In the genomic region with DNA sequence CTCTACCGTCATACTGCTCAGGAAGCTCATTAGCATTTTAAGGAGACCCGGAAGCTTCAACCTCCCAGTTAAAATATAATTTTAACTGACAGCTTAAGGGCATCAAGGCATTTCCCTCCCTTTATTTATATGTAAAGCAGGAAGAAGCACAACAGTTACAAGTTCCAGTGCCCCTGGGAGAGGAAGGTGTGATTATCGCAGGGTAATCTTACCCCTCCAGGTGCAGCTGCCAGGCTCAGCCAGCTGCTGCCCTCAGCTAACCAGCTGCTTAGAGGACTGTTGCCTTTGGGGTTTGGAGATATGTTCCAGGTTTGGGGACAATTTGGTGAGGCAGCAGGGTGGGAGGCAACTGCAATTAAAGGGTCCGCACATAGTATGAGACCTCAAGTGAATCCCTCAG, we compare ENCODE assay signal across 27 cellular contexts. TPM values are rescaled to one million over a fixed set of nuclear protein-coding genes. Genes with fewer than 3 reads are reported as not detected.
A peak's percentile ranks its signal among the peaks of the same experiment; 100 is the strongest.
DNase-seq lines count a peak whose midpoint lies in the region; ATAC-seq, FAIRE-seq and TF ChIP-seq lines count a peak whose summit lies in the region.
"Had no signal": no experiment of that assay in that cellular context is flagged by ENCODE, and none has a peak within 500 bp of the region (broad histone marks: within the 10 kb centered on the region; RNA-seq: fewer than 3 reads in every experiment).

No MANE protein-coding gene starts in this region.

- H3K27me3 Mint-ChIP-seq in activated CD8-positive, alpha-beta T cell treated with anti-CD3 and anti-CD28 coated beads for 36 hours = peaks cover 3% of the 10 kb centered on the region
- H3K27me3 Mint-ChIP-seq: B cell had no signal

- no peaks in the 10 kb centered on the region for H3K23me2 ChIP-seq in H1 (ENCODE audit: low read depth, low read length)

- DNase-seq in NCI-H524 (lab: John Stamatoyannopoulos, UW) (peak; percentile 48 to 73), NCI-H524 treated with DMSO at 0.1 percent for 48 hours (lab: John Stamatoyannopoulos, UW) (no peak), NCI-H2107 (lab: John Stamatoyannopoulos, UW) (peak; percentile 44), H1 (ENCODE audit: low read depth in 1 of 2, low spot score in 2 of 2) (no peak), NCI-H446 treated with DMSO at 0.1 percent for 48 hours (lab: John Stamatoyannopoulos, UW) (no peak)
- DNase-seq in activated CD8-positive, alpha-beta T cell treated with anti-CD3 and anti-CD28 coated beads for 36 hours = no peak
- DNase-seq: activated CD4-positive, CD25-positive, alpha-beta regulatory T cell; activated naive CD4-positive, alpha-beta T cell treated with anti-CD3 and anti-CD28 coated beads for 36 hours; adrenal gland; CD8-positive, alpha-beta memory T cell; cerebellar nuclear complex; DMS79 treated with DMSO at 0.1 percent for 48 hours; midbrain; naive thymus-derived CD4-positive, alpha-beta T cell; retina; RPMI8226; stomach; T-helper 1 cell; tibial artery had no signal

- H3K14ac ChIP-seq in H1 (ENCODE audit: insufficient read length) = no peak overlapping the region

- H3K18ac ChIP-seq in H1 (ENCODE audit: extremely low read depth, low read length) = no peak overlapping the region

- H4K91ac ChIP-seq in H1 (replicated peaks; ENCODE audit: insufficient read length, low read length) = no peak overlapping the region

- no peak overlapping the region for H2BK15ac ChIP-seq in H1 (ENCODE audit: low read length)

- H3K4me2 ChIP-seq in H1 (ENCODE audit: insufficient read depth in 1 of 2, low read depth in 2 of 2, low read length in 2 of 2) = no peak overlapping the region

- TF ChIP-seq RAD21 in H1 (IDR thresholded peaks at IDR 0.05 in 1 of 2, conservative IDR thresholded peaks at IDR 0.05 in 1 of 2; ENCODE audit: low read depth in 2 of 2, low read length in 2 of 2) = no peak

- H3K9ac ChIP-seq in H1 (replicated peaks in 1 of 4; ENCODE audit: extremely low read depth in 1 of 4, low read depth in 3 of 4, low read length in 3 of 4) = no peak overlapping the region

- no peaks in the 10 kb centered on the region for H3K79me2 ChIP-seq in H1 (ENCODE audit: control insufficient read depth in 1 of 2, insufficient read depth in 2 of 2, low read length in 2 of 2)

- ATAC-seq in activated CD8-positive, alpha-beta T cell treated with anti-CD3 and anti-CD28 coated beads for 36 hours = no peak
- ATAC-seq in GM19328 (IDR thresholded peaks at IDR 0.05; ENCODE audit: unreplicated experiment) = no peak
- ATAC-seq: K562; naive thymus-derived CD4-positive, alpha-beta T cell had no signal

- no peaks in the 10 kb centered on the region for H3K9me3 Mint-ChIP-seq in activated CD8-positive, alpha-beta T cell treated with anti-CD3 and anti-CD28 coated beads for 36 hours
- H3K9me3 Mint-ChIP-seq: activated naive CD4-positive, alpha-beta T cell treated with anti-CD3 and anti-CD28 coated beads for 36 hours; activated T-helper 1 cell treated with anti-CD3 and anti-CD28 coated beads, Interleukin-12 subunit alpha, Interleukin-12 subunit beta, Interleukin-2, Interleukin-4 antibody, amounts not matched to agents 30 ng/mL and 10 ng/mL and 1 ng/mL, durations not matched to agents 14 hours and 24 hours and 36 hours; brain; CD8-positive, alpha-beta memory T cell; naive thymus-derived CD4-positive, alpha-beta T cell had no signal

- CTCF ChIA-PET in H1 (lab: Charles Lee; ENCODE audit: partially characterized antibody) = interaction anchor here (0.6 to 2.2 kb wide), 2 partner anchors 47 to 1110 kb away, joined by 4 to 7 read pairs; no protein-coding TSS in a partner anchor
- CTCF ChIA-PET in activated CD8-positive, alpha-beta T cell treated with anti-CD3 and anti-CD28 coated beads for 36 hours (lab: Charles Lee) = interaction anchor here (1.1 kb wide), 1 partner anchor 30 kb away, joined by 4 read pairs; no protein-coding TSS in a partner anchor

- no peak overlapping the region for H2BK12ac ChIP-seq in H1 (ENCODE audit: low read depth, low read length)

- no peak overlapping the region for H2AFZ ChIP-seq in H1 (ENCODE audit: low read length)

- H2AK5ac ChIP-seq in H1 (ENCODE audit: low read depth, low read length) = no peak overlapping the region

- no peak overlapping the region for H3K4me3 ChIP-seq in H1 (ENCODE audit: extremely low read depth in 1 of 4, insufficient read depth in 2 of 4, low read depth in 3 of 4, low read length in 4 of 4)
- H3K4me3 ChIP-seq: adrenal gland, K562, skin epidermis, stomach, tibial artery had no signal

- no peak overlapping the region for H3K27ac Mint-ChIP-seq in activated CD8-positive, alpha-beta T cell treated with anti-CD3 and anti-CD28 coated beads for 36 hours
- H3K27ac Mint-ChIP-seq: activated naive CD4-positive, alpha-beta T cell treated with anti-CD3 and anti-CD28 coated beads for 36 hours; activated T-helper 1 cell treated with anti-CD3 and anti-CD28 coated beads, Interleukin-12 subunit alpha, Interleukin-12 subunit beta, Interleukin-2, Interleukin-4 antibody, amounts not matched to agents 30 ng/mL and 10 ng/mL and 1 ng/mL, durations not matched to agents 14 hours and 24 hours and 36 hours; B cell; brain; CD8-positive, alpha-beta memory T cell; naive thymus-derived CD4-positive, alpha-beta T cell had no signal

- peaks cover 0 to 5% (median 3%) of the 10 kb centered on the region in 4 experiments; a peak in 2 of 7 replicates for H3K4me1 ChIP-seq in H1 (replicated peaks in 1 of 4; ENCODE audit: control insufficient read depth in 3 of 4, insufficient read depth in 4 of 4, low read length in 3 of 4)
- H3K4me1 ChIP-seq: adrenal gland, stomach had no signal

- no peaks in the 10 kb centered on the region for H4K20me1 ChIP-seq in H1 (replicated peaks in 1 of 2; ENCODE audit: control insufficient read depth in 1 of 2, insufficient read depth in 2 of 2, low read length in 2 of 2)

- H2BK5ac ChIP-seq in H1 (ENCODE audit: low read depth, low read length) = 0 out of 2 replicates have a peak overlapping the region, but pooled peaks have one; percentile 9

- no peak overlapping the region for H3K4me3 Mint-ChIP-seq in activated CD8-positive, alpha-beta T cell treated with anti-CD3 and anti-CD28 coated beads for 36 hours
- H3K4me3 Mint-ChIP-seq: activated naive CD4-positive, alpha-beta T cell treated with anti-CD3 and anti-CD28 coated beads for 36 hours; activated T-helper 1 cell treated with anti-CD3 and anti-CD28 coated beads, Interleukin-12 subunit alpha, Interleukin-12 subunit beta, Interleukin-2, Interleukin-4 antibody, amounts not matched to agents 30 ng/mL and 10 ng/mL and 1 ng/mL, durations not matched to agents 14 hours and 24 hours and 36 hours; B cell; brain; CD8-positive, alpha-beta memory T cell; naive thymus-derived CD4-positive, alpha-beta T cell had no signal

- no peaks in the 10 kb centered on the region for H3K9me3 ChIP-seq in H1 (ENCODE audit: insufficient read depth in 2 of 2, low read depth in 1 of 2, low read length in 1 of 2)
- H3K9me3 ChIP-seq: adrenal gland, stomach, tibial artery had no signal

- no peak for TF ChIP-seq EP300 in H1 (IDR thresholded peaks at IDR 0.05; ENCODE audit: borderline replicate concordance in 1 of 2, low read depth in 2 of 2, low read length in 2 of 2)

- H3K27me3 ChIP-seq in H1 (replicated peaks in 1 of 4; ENCODE audit: control insufficient read depth in 3 of 4, extremely low read depth in 1 of 4, insufficient read depth in 3 of 4, low read length in 3 of 4) = no peaks in the 10 kb centered on the region
- H3K27me3 ChIP-seq: adrenal gland, stomach, tibial artery had no signal

- H4K5ac ChIP-seq in H1 (ENCODE audit: insufficient read length, low read depth, low read length) = no peak overlapping the region

- H3K27ac ChIP-seq in H1 (ENCODE audit: low read depth, low read length) = no peak overlapping the region
- H3K27ac ChIP-seq: adrenal gland, stomach, tibial artery had no signal

- intact Hi-C loops in activated CD8-positive, alpha-beta T cell treated with anti-CD3 and anti-CD28 coated beads for 36 hours (cut with micrococcal nuclease) = no loop called here

- POLR2A ChIA-PET in H1 (lab: Charles Lee; ENCODE audit: partially characterized antibody) = no interaction called here
- POLR2A ChIA-PET in activated CD8-positive, alpha-beta T cell treated with anti-CD3 and anti-CD28 coated beads for 36 hours (lab: Charles Lee) = no interaction called here

- H3K4me1 Mint-ChIP-seq in activated CD8-positive, alpha-beta T cell treated with anti-CD3 and anti-CD28 coated beads for 36 hours (ENCODE audit: low read depth) = peaks cover 5% of the 10 kb centered on the region
- H3K4me1 Mint-ChIP-seq: CD8-positive, alpha-beta memory T cell; naive thymus-derived CD4-positive, alpha-beta T cell had no signal

- WGBS in H1 (ENCODE audit: extremely low coverage in 1 of 2, insufficient coverage in 1 of 2, insufficient read length in 1 of 2, insufficient replicate concordance in 2 of 2, low coverage in 1 of 2, low lambda C conversion rate in 2 of 2, missing lambda C conversion rate in 1 of 2), 2 experiments = 81% methylated on average over 4 of the region's 4 CpGs; no CpG with 5 or more reads in 1 of the 2 experiments

- H3K79me1 ChIP-seq in H1 (ENCODE audit: low read depth, low read length) = no peaks in the 10 kb centered on the region

- no peaks in the 10 kb centered on the region for H3K36me3 ChIP-seq in H1 (ENCODE audit: control insufficient read depth in 2 of 4, insufficient read depth in 4 of 4, low read length in 3 of 4)
- H3K36me3 ChIP-seq: adrenal gland, stomach, tibial artery had no signal

- no peak for FAIRE-seq in H1 (lab: Jason Lieb, UNC)
- FAIRE-seq: HTR-8/SVneo, islet of Langerhans, K562 had no signal

- H3K4ac ChIP-seq in H1 (replicated peaks; ENCODE audit: insufficient read length, low read depth, low read length) = no peak overlapping the region

- no peak for TF ChIP-seq POLR2A in H1 (IDR thresholded peaks at IDR 0.05; ENCODE audit: control extremely low read depth in 1 of 2, low read depth in 2 of 2, low read length in 2 of 2)

- no peak overlapping the region for H4K8ac ChIP-seq in H1 (ENCODE audit: extremely low read depth, insufficient read depth, low read length)

- H3K23ac ChIP-seq in H1 (ENCODE audit: insufficient read length) = no peak overlapping the region

- no peaks in the 10 kb centered on the region for H3K36me3 Mint-ChIP-seq in activated CD8-positive, alpha-beta T cell treated with anti-CD3 and anti-CD28 coated beads for 36 hours (ENCODE audit: low read depth)
- H3K36me3 Mint-ChIP-seq: brain; CD8-positive, alpha-beta memory T cell; naive thymus-derived CD4-positive, alpha-beta T cell had no signal

- H2BK20ac ChIP-seq in H1 (ENCODE audit: low read length) = no peak overlapping the region

- no peak for TF ChIP-seq CTCF in H1 (IDR thresholded peaks at IDR 0.05; ENCODE audit: control extremely low read depth in 1 of 3, insufficient read depth in 1 of 3, low read depth in 1 of 3, low read length in 3 of 3)
- no peak for TF ChIP-seq CTCF in activated CD8-positive, alpha-beta T cell treated with anti-CD3 and anti-CD28 coated beads for 36 hours (IDR thresholded peaks at IDR 0.05)

- H3K56ac ChIP-seq in H1 (replicated peaks; ENCODE audit: insufficient read length, low read depth, low read length) = no peak overlapping the region

- no peak overlapping the region for H2BK120ac ChIP-seq in H1 (replicated peaks; ENCODE audit: low read depth, low read length)

RNA-seq across cellular contexts. Expression of a gene that starts 55.3 kb away (rescaled TPM):
- total RNA-seq in H1 (2021; fragmentation: NEBNext Ultra II Directional; extraction: Animal tissue kit (Norgen Biotek cat#: 25700)) = 4.6 and 6.5 TPM in 2 replicates
- 1.8 and 2.0 TPM in 2 replicates for polyA plus RNA-seq in H1 (2011; rRNA removed)
- polyA plus RNA-seq in H1 (2011; cell fraction: cytosol; rRNA removed) = 1.7 TPM
- 5.8 TPM for polyA plus RNA-seq in H1 (2011; cell fraction: nucleus; rRNA removed)
- 1.6 to 2.1 TPM (median 1.8 TPM) in 4 replicates for polyA plus RNA-seq in H1 (2012, experiment 1 of 2)
- polyA plus RNA-seq in H1 (2012, experiment 2 of 2) = 0.30 TPM
- polyA plus RNA-seq in H1 (2013, experiment 1 of 2) = 1.2 TPM
- 1.3 TPM for polyA plus RNA-seq in H1 (2013, experiment 2 of 2)
- 8.7 and 8.9 TPM in 2 replicates for polyA minus RNA-seq in H1 (2011; rRNA and poly(A)+ RNA removed)
- 3.9 TPM for polyA minus RNA-seq in H1 (2011; cell fraction: cytosol; rRNA and poly(A)+ RNA removed)
- 29.7 TPM for polyA minus RNA-seq in H1 (2011; cell fraction: nucleus; rRNA and poly(A)+ RNA removed)
- total RNA-seq in activated CD8-positive, alpha-beta T cell treated with anti-CD3 and anti-CD28 coated beads for 36 hours = 10 to 100 TPM; 10.2 to 10.4 TPM
- polyA plus RNA-seq: naive thymus-derived CD4-positive, alpha-beta T cell had no signal

Comparison
In these comparisons a context has a peak if more than half of its experiments do, and no peak if none do; other contexts are left out.
1. DNase-seq: peak in NCI-H524 (2 of 2) and NCI-H2107 (single experiment); none in NCI-H524 treated with DMSO at 0.1 percent for 48 hours (single experiment), H1 (0 of 2), activated CD8-positive, alpha-beta T cell treated with anti-CD3 and anti-CD28 coated beads for 36 hours (single experiment) and NCI-H446 treated with DMSO at 0.1 percent for 48 hours (single experiment).